16 cellular contexts compared by ENCODE assay signal in genomic region chr15:40756938-40757337, GRCh38. TPM values are rescaled to one million over a fixed set of nuclear protein-coding genes. Genes with fewer than 3 reads are reported as not detected.
DNase-seq lines count a peak whose midpoint lies in the region; ATAC-seq, FAIRE-seq and TF ChIP-seq lines count a peak whose summit lies in the region.
"Had no signal": no experiment of that assay in that cellular context is flagged by ENCODE, and none has a peak within 500 bp of the region (broad histone marks: within the 10 kb centered on the region; RNA-seq: fewer than 3 reads in every experiment).

No MANE protein-coding gene starts in this region.

- no TSS peak for BruUV-seq in K562 (replicated peaks; lab: Mats Ljungman, UMichigan)

- no peak for DNase-seq in activated CD4-positive, alpha-beta T cell treated with anti-CD3 and anti-CD28 coated beads, Interleukin-2, amount 10 ng/mL, durations not matched to agents 24 days and 14 days
- DNase-seq in activated CD4-positive, alpha-beta T cell treated with anti-CD3 and anti-CD28 coated beads for 48 hours = no peak
- peak; percentile 21 to 33 for DNase-seq in NCI-H526 (lab: John Stamatoyannopoulos, UW)
- DNase-seq in K562 (ENCODE audit: extremely low read depth in 1 of 4, low spot score in 3 of 4) = no peak
- no peak for DNase-seq in neural progenitor cell (ENCODE audit: low spot score)
- no peak for DNase-seq in GM12891 (ENCODE audit: insufficient read length, low spot score)
- DNase-seq: activated CD4-positive, CD25-positive, alpha-beta regulatory T cell; activated effector memory CD4-positive, alpha-beta T cell treated with anti-CD3 and anti-CD28 coated beads, Interleukin-2, amount 50 U/mL, for 16 hours; kidney glomerular epithelial cell; NCI-H187; stimulated activated CD4-positive, alpha-beta T cell treated with anti-CD3 and anti-CD28 coated beads, Interleukin-2, amount 100 ng/mL, for 48 hours had no signal

- in situ Hi-C loops in K562 (cut with MboI) = no loop called here

- TF ChIP-seq POLR2A in K562 (conservative IDR thresholded peaks at IDR 0.05) (no peak), GM12891 (IDR thresholded peaks at IDR 0.05; ENCODE audit: low read depth, low read length) (no peak)

- H2AFZ ChIP-seq in K562 (ENCODE audit: low read depth, low read length) (peak overlapping the region; percentile 78), neural progenitor cell (replicated peaks) (no peak overlapping the region)

- H3K9me1 ChIP-seq in K562 (ENCODE audit: control insufficient read depth, insufficient read depth, low read length) = no peaks in the 10 kb centered on the region

- 21% methylated on average over 6 of the region's 6 CpGs for WGBS in K562 (ENCODE audit: insufficient coverage, low coverage, missing lambda C conversion rate)

- H3K36me3 Mint-ChIP-seq in activated CD4-positive, alpha-beta T cell treated with anti-CD3 and anti-CD28 coated beads, Interleukin-2, amount 10 ng/mL, durations not matched to agents 24 days and 14 days (ENCODE audit: low read depth) = peaks cover 12% of the 10 kb centered on the region
- H3K36me3 Mint-ChIP-seq in neural progenitor cell = no peaks in the 10 kb centered on the region

- FAIRE-seq in K562 (lab: Jason Lieb, UNC) = no peak
- FAIRE-seq in GM12891 (lab: Jason Lieb, UNC) = no peak
- FAIRE-seq: frontal cortex, RCC 7860 had no signal

- peak overlapping the region; percentile 10 for H3K4me3 Mint-ChIP-seq in activated CD4-positive, alpha-beta T cell treated with anti-CD3 and anti-CD28 coated beads, Interleukin-2, amount 10 ng/mL, durations not matched to agents 24 days and 14 days
- H3K4me3 Mint-ChIP-seq in neural progenitor cell = peak overlapping the region; percentile 39

- no peaks in the 10 kb centered on the region for H3K27me3 ChIP-seq in K562 (ENCODE audit: control insufficient read depth in 2 of 2, insufficient read depth in 2 of 2, low read length in 2 of 2)
- H3K27me3 ChIP-seq in neural progenitor cell = no peaks in the 10 kb centered on the region

- intact Hi-C loops in activated CD4-positive, alpha-beta T cell treated with anti-CD3 and anti-CD28 coated beads, Interleukin-2, amount 10 ng/mL, durations not matched to agents 24 days and 14 days (cut with micrococcal nuclease) = loop anchor here (5.0 kb wide), 1 partner anchor 80 kb away; no protein-coding TSS in a partner anchor
- intact Hi-C loops in K562 (cut with micrococcal nuclease) = loop anchor here (10.0 kb wide), 1 partner anchor 192 kb away; the partner anchor contains the start of genes CCDC32 and RPUSD2

- ATAC-seq in K562 = no peak
- no peak for ATAC-seq in GM19467 (IDR thresholded peaks at IDR 0.05; ENCODE audit: unreplicated experiment)
- ATAC-seq in HG02759 (IDR thresholded peaks at IDR 0.05; ENCODE audit: unreplicated experiment) = no peak

- TF ChIP-seq RAD21 in K562 (CRISPR knock-in tag; conservative IDR thresholded peaks at IDR 0.05 in 1 of 2, IDR thresholded peaks at IDR 0.05 in 1 of 2) = no peak

- TF ChIP-seq EP300 in K562 (IDR thresholded peaks at IDR 0.05; ENCODE audit: low read length) = no peak

- H3K27ac Mint-ChIP-seq in activated CD4-positive, alpha-beta T cell treated with anti-CD3 and anti-CD28 coated beads, Interleukin-2, amount 10 ng/mL, durations not matched to agents 24 days and 14 days = peak overlapping the region; percentile 1
- peak overlapping the region; percentile 84 for H3K27ac Mint-ChIP-seq in neural progenitor cell

- H3K36me3 ChIP-seq in K562 (ENCODE audit: control insufficient read depth, insufficient read depth, low read length) (peaks cover 16% of the 10 kb centered on the region), neural progenitor cell (no peaks in the 10 kb centered on the region)

- no peak overlapping the region for H3K4me3 ChIP-seq in K562
- H3K4me3 ChIP-seq in neural progenitor cell = no peak overlapping the region

- H3K9me3 ChIP-seq in K562 (replicated peaks; ENCODE audit: control insufficient read depth, insufficient read depth, low read depth, low read length) (no peaks in the 10 kb centered on the region), neural progenitor cell (ENCODE audit: low read depth) (no peaks in the 10 kb centered on the region)

- peak overlapping the region; percentile 8 to 66; a peak in 1 of 4 replicates for H3K9ac ChIP-seq in K562 (ENCODE audit: insufficient read depth in 1 of 2, low read depth in 2 of 2, low read length in 2 of 2)
- H3K9ac ChIP-seq in neural progenitor cell = no peak overlapping the region

- CTCF ChIA-PET in K562 (lab: Yijun Ruan, JAX; ENCODE audit: low intra/inter-chr PET ratio) = no interaction called here

- TF ChIP-seq CTCF in K562 (IDR thresholded peaks at IDR 0.05 in 2 of 3, conservative IDR thresholded peaks at IDR 0.05 in 1 of 3; ENCODE audit: insufficient read depth in 2 of 3, low read depth in 1 of 3, low read length in 3 of 3) (no peak), neural progenitor cell (IDR thresholded peaks at IDR 0.05) (no peak)

- peaks cover 2% of the 10 kb centered on the region for H3K27me3 Mint-ChIP-seq in activated CD4-positive, alpha-beta T cell treated with anti-CD3 and anti-CD28 coated beads, Interleukin-2, amount 10 ng/mL, durations not matched to agents 24 days and 14 days
- H3K27me3 Mint-ChIP-seq in neural progenitor cell (ENCODE audit: insufficient read depth, low read depth) = no peaks in the 10 kb centered on the region

- H3K9me3 Mint-ChIP-seq in activated CD4-positive, alpha-beta T cell treated with anti-CD3 and anti-CD28 coated beads, Interleukin-2, amount 10 ng/mL, durations not matched to agents 24 days and 14 days = no peaks in the 10 kb centered on the region
- no peaks in the 10 kb centered on the region for H3K9me3 Mint-ChIP-seq in neural progenitor cell

- peaks cover 30% of the 10 kb centered on the region for H3K79me2 ChIP-seq in K562 (ENCODE audit: control insufficient read depth, insufficient read depth, low read length)
- peaks cover 22% of the 10 kb centered on the region for H3K79me2 ChIP-seq in neural progenitor cell (ENCODE audit: low read depth)

- H3K4me1 ChIP-seq in K562 (replicated peaks in 1 of 2; ENCODE audit: control insufficient read depth in 2 of 2, insufficient read depth in 2 of 2, low read length in 2 of 2) (peaks cover 29 to 35% of the 10 kb centered on the region in 2 experiments), neural progenitor cell (peaks cover 4% of the 10 kb centered on the region)

- H4K20me1 ChIP-seq in K562 (replicated peaks; ENCODE audit: control insufficient read depth, insufficient read depth, low read length) (no peaks in the 10 kb centered on the region), neural progenitor cell (ENCODE audit: low read depth) (no peaks in the 10 kb centered on the region)

- H3F3A ChIP-seq in neural progenitor cell (ENCODE audit: low read depth) = peaks cover 10% of the 10 kb centered on the region

- H3K4me2 ChIP-seq in K562 (ENCODE audit: insufficient read depth, low read length) (peak overlapping the region; percentile 18; the same call in 1 of the 2 replicates), neural progenitor cell (no peak overlapping the region)

- POLR2A ChIA-PET in K562 (lab: Yijun Ruan, JAX) = interaction anchor here (0.6 to 1.5 kb wide), 8 partner anchors 8 to 314 kb away, joined by 3 to 5 read pairs (median 3); partner anchors contain the start of genes CCDC32 and VPS18

- H3K4me1 Mint-ChIP-seq in activated CD4-positive, alpha-beta T cell treated with anti-CD3 and anti-CD28 coated beads, Interleukin-2, amount 10 ng/mL, durations not matched to agents 24 days and 14 days = peaks cover 35% of the 10 kb centered on the region
- peaks cover 28% of the 10 kb centered on the region for H3K4me1 Mint-ChIP-seq in neural progenitor cell

- H3K27ac ChIP-seq in K562 (ENCODE audit: extremely low read depth, low read depth, low read length) = peak overlapping the region; percentile 43; the same call in 2 of the 3 replicates
- H3K27ac ChIP-seq in neural progenitor cell = no peak overlapping the region

RNA-seq across cellular contexts. Expression of gene RMDN3, which starts 1.9 kb away (rescaled TPM):
- total RNA-seq in activated CD4-positive, alpha-beta T cell treated with anti-CD3 and anti-CD28 coated beads, Interleukin-2, amount 10 ng/mL, durations not matched to agents 24 days and 14 days = 36.1 and 38.9 TPM in 2 replicates
- 63.2 and 82.7 TPM in 2 replicates for total RNA-seq in K562 (2011; cell fraction: chromatin; rRNA removed; ENCODE audit: low replicate concordance)
- total RNA-seq in K562 (2011; cell fraction: nucleolus; rRNA removed) = 59.7 and 60.7 TPM in 2 replicates
- 60.9 and 71.7 TPM in 2 replicates for total RNA-seq in K562 (2011; cell fraction: nucleoplasm; rRNA removed)
- 25.9 and 33.8 TPM in 2 replicates for total RNA-seq in K562 (2014; rRNA removed)
- total RNA-seq in K562 (2014; rRNA removed; fragmentation: Illumina TruSeq; extraction: Trizol) = 23.5 and 24.9 TPM in 2 replicates
- total RNA-seq in K562 (2015; rRNA removed; fragmentation: Illumina TruSeq; extraction: Trizol) = 25.4 and 26.4 TPM in 2 replicates
- 38.2 and 39.4 TPM in 2 replicates for total RNA-seq in K562 (2021)
- polyA plus RNA-seq in K562 (2011; rRNA removed) = 28.9 and 32.7 TPM in 2 replicates
- 22.9 and 23.4 TPM in 2 replicates for polyA plus RNA-seq in K562 (2011; cell fraction: cytosol; rRNA removed)
- polyA plus RNA-seq in K562 (2011; cell fraction: nucleus; rRNA removed) = 38.7 and 41.9 TPM in 2 replicates
- 32.4 and 38.8 TPM in 2 replicates for polyA plus RNA-seq in K562 (2012)
- 31.4 and 33.3 TPM in 2 replicates for polyA plus RNA-seq in K562 (2014; fragmentation: Illumina TruSeq; extraction: Trizol)
- 1 to 10 TPM; 8.1 to 8.9 TPM for polyA plus RNA-seq in K562 (2014; fragmentation: Nextera tagmentation; extraction: Ambion mirVana)
- polyA plus RNA-seq in K562 (2014; rRNA removed) = 35.7 and 36.4 TPM in 2 replicates
- 19.4 and 23.6 TPM in 2 replicates for polyA minus RNA-seq in K562 (2011; rRNA and poly(A)+ RNA removed)
- 13.7 and 16.1 TPM in 2 replicates for polyA minus RNA-seq in K562 (2011; cell fraction: cytosol; rRNA and poly(A)+ RNA removed)
- 13.3 and 25.8 TPM in 2 replicates for polyA minus RNA-seq in K562 (2011; cell fraction: nucleus; rRNA and poly(A)+ RNA removed)
- 13.2 and 16.3 TPM in 2 replicates for total RNA-seq in neural progenitor cell (ENCODE audit: low replicate concordance)
- 17.4 TPM for polyA plus RNA-seq in GM12891 (2012; ENCODE audit: low read depth, missing spikeins)

RNA-seq across cellular contexts. Expression of gene GCHFR, which starts 6.9 kb away (rescaled TPM):
- total RNA-seq in activated CD4-positive, alpha-beta T cell treated with anti-CD3 and anti-CD28 coated beads, Interleukin-2, amount 10 ng/mL, durations not matched to agents 24 days and 14 days = 34.7 and 37.2 TPM in 2 replicates
- total RNA-seq in K562 (2011; cell fraction: chromatin; rRNA removed; ENCODE audit: low replicate concordance) = 5.8 and 10.5 TPM in 2 replicates
- 15.2 and 19.6 TPM in 2 replicates for total RNA-seq in K562 (2011; cell fraction: nucleolus; rRNA removed)
- 9.9 and 10.0 TPM in 2 replicates for total RNA-seq in K562 (2011; cell fraction: nucleoplasm; rRNA removed)
- total RNA-seq in K562 (2014; rRNA removed) (81.2 and 83.5 TPM in 2 replicates), K562 (2014; rRNA removed; fragmentation: Illumina TruSeq; extraction: Trizol) (5.3 and 8.7 TPM in 2 replicates), K562 (2015; rRNA removed; fragmentation: Illumina TruSeq; extraction: Trizol) (28.2 and 30.0 TPM in 2 replicates), K562 (2021) (31.9 and 37.3 TPM in 2 replicates), neural progenitor cell (ENCODE audit: low replicate concordance) (2.8 and 3.0 TPM in 2 replicates)
- polyA plus RNA-seq in K562 (2011; rRNA removed) (20.8 and 33.6 TPM in 2 replicates), K562 (2014; fragmentation: Illumina TruSeq; extraction: Trizol) (16.0 and 25.7 TPM in 2 replicates), K562 (2014; fragmentation: Nextera tagmentation; extraction: Ambion mirVana) (10 to 100 TPM; 10.1 to 18.2 TPM), K562 (2014; rRNA removed) (55.2 and 75.1 TPM in 2 replicates)
- 73.6 and 108 TPM in 2 replicates for polyA plus RNA-seq in K562 (2011; cell fraction: cytosol; rRNA removed)
- 19.7 and 25.2 TPM in 2 replicates for polyA plus RNA-seq in K562 (2011; cell fraction: nucleus; rRNA removed)
- 27.0 and 47.9 TPM in 2 replicates for polyA plus RNA-seq in K562 (2012)
- 4.2 and 5.4 TPM in 2 replicates for polyA minus RNA-seq in K562 (2011; rRNA and poly(A)+ RNA removed)
- polyA minus RNA-seq in K562 (2011; cell fraction: cytosol; rRNA and poly(A)+ RNA removed) = 9.0 and 17.8 TPM in 2 replicates
- 11.4 and 17.0 TPM in 2 replicates for polyA minus RNA-seq in K562 (2011; cell fraction: nucleus; rRNA and poly(A)+ RNA removed)
- polyA plus RNA-seq in GM12891 (2012; ENCODE audit: low read depth, missing spikeins) = 43.0 TPM

RNA-seq across cellular contexts. Expression of gene C15orf62, which starts 12.8 kb away (rescaled TPM):
- 0.43 and 0.51 TPM in 2 replicates for total RNA-seq in activated CD4-positive, alpha-beta T cell treated with anti-CD3 and anti-CD28 coated beads, Interleukin-2, amount 10 ng/mL, durations not matched to agents 24 days and 14 days
- 0.51 and 0.67 TPM in 2 replicates for total RNA-seq in K562 (2011; cell fraction: chromatin; rRNA removed; ENCODE audit: low replicate concordance)
- 0.39 and 0.50 TPM in 2 replicates for total RNA-seq in K562 (2011; cell fraction: nucleolus; rRNA removed)
- total RNA-seq in K562 (2011; cell fraction: nucleoplasm; rRNA removed) = 0.22 TPM in 1 of 2 replicates, not detected in the other
- total RNA-seq in K562 (2014; rRNA removed) = 0.29 and 0.36 TPM in 2 replicates
- 0.22 and 0.29 TPM in 2 replicates for total RNA-seq in K562 (2014; rRNA removed; fragmentation: Illumina TruSeq; extraction: Trizol)
- 0.57 and 0.76 TPM in 2 replicates for total RNA-seq in K562 (2015; rRNA removed; fragmentation: Illumina TruSeq; extraction: Trizol)
- 0.40 and 0.45 TPM in 2 replicates for total RNA-seq in K562 (2021)
- 0.08 and 0.20 TPM in 2 replicates for polyA plus RNA-seq in K562 (2011; rRNA removed)
- polyA plus RNA-seq in K562 (2011; cell fraction: cytosol; rRNA removed) = 0.12 and 0.15 TPM in 2 replicates
- 0.24 and 0.34 TPM in 2 replicates for polyA plus RNA-seq in K562 (2011; cell fraction: nucleus; rRNA removed)
- polyA plus RNA-seq in K562 (2012) = 1.0 and 2.9 TPM in 2 replicates
- polyA plus RNA-seq in K562 (2014; fragmentation: Illumina TruSeq; extraction: Trizol) = 0.28 and 0.31 TPM in 2 replicates
- under 1 TPM in 1 of 2 experiments, not detected in 1; 0.01 TPM for polyA plus RNA-seq in K562 (2014; fragmentation: Nextera tagmentation; extraction: Ambion mirVana)
- polyA plus RNA-seq in K562 (2014; rRNA removed) = 0.17 and 0.32 TPM in 2 replicates
- polyA minus RNA-seq in K562 (2011; rRNA and poly(A)+ RNA removed) = 0.28 and 0.36 TPM in 2 replicates
- polyA minus RNA-seq in K562 (2011; cell fraction: cytosol; rRNA and poly(A)+ RNA removed) = not detected in 2 replicates
- polyA minus RNA-seq in K562 (2011; cell fraction: nucleus; rRNA and poly(A)+ RNA removed) = 0.27 and 0.67 TPM in 2 replicates
- total RNA-seq in neural progenitor cell (ENCODE audit: low replicate concordance) = not detected in 2 replicates
- 0.89 TPM for polyA plus RNA-seq in GM12891 (2012; ENCODE audit: low read depth, missing spikeins)
- total RNA-seq: frontal cortex, temporal lobe had no signal

RNA-seq across cellular contexts. Expression of gene ZFYVE19, which starts 50.0 kb away (rescaled TPM):
- 35.6 and 37.6 TPM in 2 replicates for total RNA-seq in activated CD4-positive, alpha-beta T cell treated with anti-CD3 and anti-CD28 coated beads, Interleukin-2, amount 10 ng/mL, durations not matched to agents 24 days and 14 days
- total RNA-seq in K562 (2011; cell fraction: chromatin; rRNA removed; ENCODE audit: low replicate concordance) = 53.9 and 97.1 TPM in 2 replicates
- total RNA-seq in K562 (2011; cell fraction: nucleolus; rRNA removed) = 55.0 and 62.4 TPM in 2 replicates
- total RNA-seq in K562 (2011; cell fraction: nucleoplasm; rRNA removed) = 34.8 and 43.8 TPM in 2 replicates
- 13.1 and 20.8 TPM in 2 replicates for total RNA-seq in K562 (2014; rRNA removed)
- total RNA-seq in K562 (2014; rRNA removed; fragmentation: Illumina TruSeq; extraction: Trizol) = 7.9 and 13.1 TPM in 2 replicates
- total RNA-seq in K562 (2015; rRNA removed; fragmentation: Illumina TruSeq; extraction: Trizol) = 20.7 and 22.5 TPM in 2 replicates
- total RNA-seq in K562 (2021) = 18.2 and 19.9 TPM in 2 replicates
- 27.1 and 35.2 TPM in 2 replicates for polyA plus RNA-seq in K562 (2011; rRNA removed)
- 38.7 and 39.7 TPM in 2 replicates for polyA plus RNA-seq in K562 (2011; cell fraction: cytosol; rRNA removed)
- 105 TPM in 2 replicates for polyA plus RNA-seq in K562 (2011; cell fraction: nucleus; rRNA removed)
- polyA plus RNA-seq in K562 (2012) = 23.5 and 35.7 TPM in 2 replicates
- polyA plus RNA-seq in K562 (2014; fragmentation: Illumina TruSeq; extraction: Trizol) = 30.0 and 36.8 TPM in 2 replicates
- polyA plus RNA-seq in K562 (2014; fragmentation: Nextera tagmentation; extraction: Ambion mirVana) = 1 to 10 TPM; 1.5 to 3.6 TPM
- 23.4 and 23.5 TPM in 2 replicates for polyA plus RNA-seq in K562 (2014; rRNA removed)
- polyA minus RNA-seq in K562 (2011; rRNA and poly(A)+ RNA removed) = 22.6 and 25.2 TPM in 2 replicates
- polyA minus RNA-seq in K562 (2011; cell fraction: cytosol; rRNA and poly(A)+ RNA removed) = 11.4 and 13.7 TPM in 2 replicates
- 22.2 and 27.5 TPM in 2 replicates for polyA minus RNA-seq in K562 (2011; cell fraction: nucleus; rRNA and poly(A)+ RNA removed)
- total RNA-seq in neural progenitor cell (ENCODE audit: low replicate concordance) = 19.3 and 20.2 TPM in 2 replicates
- 20.2 TPM for polyA plus RNA-seq in GM12891 (2012; ENCODE audit: low read depth, missing spikeins)

RNA-seq across cellular contexts. Expression of gene DNAJC17, which starts 50.3 kb away (rescaled TPM):
- 53.8 and 54.3 TPM in 2 replicates for total RNA-seq in activated CD4-positive, alpha-beta T cell treated with anti-CD3 and anti-CD28 coated beads, Interleukin-2, amount 10 ng/mL, durations not matched to agents 24 days and 14 days
- 52.2 and 75.8 TPM in 2 replicates for total RNA-seq in K562 (2011; cell fraction: chromatin; rRNA removed; ENCODE audit: low replicate concordance)
- total RNA-seq in K562 (2011; cell fraction: nucleolus; rRNA removed) = 35.9 and 41.6 TPM in 2 replicates
- total RNA-seq in K562 (2011; cell fraction: nucleoplasm; rRNA removed) = 34.0 and 47.2 TPM in 2 replicates
- 57.9 and 60.3 TPM in 2 replicates for total RNA-seq in K562 (2014; rRNA removed)
- total RNA-seq in K562 (2014; rRNA removed; fragmentation: Illumina TruSeq; extraction: Trizol) = 39.5 and 44.2 TPM in 2 replicates
- 58.4 and 61.5 TPM in 2 replicates for total RNA-seq in K562 (2015; rRNA removed; fragmentation: Illumina TruSeq; extraction: Trizol)
- total RNA-seq in K562 (2021) = 31.2 and 41.0 TPM in 2 replicates
- 33.8 and 37.9 TPM in 2 replicates for polyA plus RNA-seq in K562 (2011; rRNA removed)
- 38.9 and 62.7 TPM in 2 replicates for polyA plus RNA-seq in K562 (2011; cell fraction: cytosol; rRNA removed)
- polyA plus RNA-seq in K562 (2011; cell fraction: nucleus; rRNA removed) = 54.0 and 67.1 TPM in 2 replicates
- 31.6 and 35.7 TPM in 2 replicates for polyA plus RNA-seq in K562 (2012)
- polyA plus RNA-seq in K562 (2014; fragmentation: Illumina TruSeq; extraction: Trizol) = 51.3 and 68.6 TPM in 2 replicates
- polyA plus RNA-seq in K562 (2014; fragmentation: Nextera tagmentation; extraction: Ambion mirVana) = 1 to 10 TPM; 2.4 to 9.1 TPM
- 66.6 and 79.4 TPM in 2 replicates for polyA plus RNA-seq in K562 (2014; rRNA removed)
- polyA minus RNA-seq in K562 (2011; rRNA and poly(A)+ RNA removed) = 24.9 and 30.8 TPM in 2 replicates
- 16.6 and 22.6 TPM in 2 replicates for polyA minus RNA-seq in K562 (2011; cell fraction: cytosol; rRNA and poly(A)+ RNA removed)
- polyA minus RNA-seq in K562 (2011; cell fraction: nucleus; rRNA and poly(A)+ RNA removed) = 9.8 and 36.0 TPM in 2 replicates
- total RNA-seq in neural progenitor cell (ENCODE audit: low replicate concordance) = 23.3 and 49.3 TPM in 2 replicates
- polyA plus RNA-seq in GM12891 (2012; ENCODE audit: low read depth, missing spikeins) = 31.8 TPM

Comparison
In these comparisons a context has a peak if more than half of its experiments do, and no peak if none do; other contexts are left out.
1. DNase-seq: peak in NCI-H526 (2 of 2); none in activated CD4-positive, alpha-beta T cell treated with anti-CD3 and anti-CD28 coated beads, Interleukin-2, amount 10 ng/mL, durations not matched to agents 24 days and 14 days (single experiment), activated CD4-positive, alpha-beta T cell treated with anti-CD3 and anti-CD28 coated beads for 48 hours (single experiment), K562 (0 of 4), neural progenitor cell (single experiment) and GM12891 (single experiment).